In genomic region chr1:199020046-199020445, GRCh38 we compare ENCODE assay signal across 16 cellular contexts.
DNase-seq lines count a peak whose midpoint lies in the region; ATAC-seq and TF ChIP-seq lines count a peak whose summit lies in the region.
"Had no signal": no experiment of that assay in that cellular context is flagged by ENCODE, and none has a peak within 500 bp of the region (broad histone marks: within the 10 kb centered on the region; RNA-seq: fewer than 3 reads in every experiment).

No MANE protein-coding gene starts in this region.

- peaks cover 5% of the 10 kb centered on the region for H3K4me1 Mint-ChIP-seq in activated naive CD4-positive, alpha-beta T cell treated with anti-CD3 and anti-CD28 coated beads, Interleukin-2, amount 50 U/mL, for 24 hours
- peaks cover 7 to 8% of the 10 kb centered on the region in 2 donors for H3K4me1 Mint-ChIP-seq in stimulated activated naive B cell treated with anti-CD40 and anti-IgM and Interleukin-4, amounts not matched to agents 10 μg/mL and 1 μg/mL and 100 μg/mL, for 72 hours

- no peak for DNase-seq in activated naive CD4-positive, alpha-beta T cell (lab: John Stamatoyannopoulos, UW)
- DNase-seq in SK-N-MC (ENCODE audit: low read depth, low spot score), result no peak
- DNase-seq in vagina (ENCODE audit: extremely low spot score in 2 of 2), result no peak
- DNase-seq in stimulated activated naive B cell treated with anti-CD40 and anti-IgM and Interleukin-4, amounts not matched to agents 10 μg/mL and 1 μg/mL and 100 μg/mL, for 72 hours, result no peak
- DNase-seq in effector memory CD4-positive, alpha-beta T cell, result no peak
- DNase-seq: COR-L47, HFFc6, IMR-90, NCI-H1417 treated with DMSO at 0.1 percent for 48 hours, NCI-H1930, NCI-H2171, NCI-H446 had no signal

- no peak overlapping the region for H3K4me3 Mint-ChIP-seq in activated naive CD4-positive, alpha-beta T cell treated with anti-CD3 and anti-CD28 coated beads, Interleukin-2, amount 50 U/mL, for 24 hours
- H3K4me3 Mint-ChIP-seq in stimulated activated naive B cell treated with anti-CD40 and anti-IgM and Interleukin-4, amounts not matched to agents 10 μg/mL and 1 μg/mL and 100 μg/mL, for 72 hours, result no peak overlapping the region
- H3K4me3 Mint-ChIP-seq: HFFc6 had no signal

- H3K9me3 Mint-ChIP-seq in activated naive CD4-positive, alpha-beta T cell treated with anti-CD3 and anti-CD28 coated beads, Interleukin-2, amount 50 U/mL, for 24 hours, result no peaks in the 10 kb centered on the region
- peaks cover 0 to 3% of the 10 kb centered on the region in 2 donors for H3K9me3 Mint-ChIP-seq in stimulated activated naive B cell treated with anti-CD40 and anti-IgM and Interleukin-4, amounts not matched to agents 10 μg/mL and 1 μg/mL and 100 μg/mL, for 72 hours
- H3K9me3 Mint-ChIP-seq: HFFc6 had no signal

- intact Hi-C loops in vagina (cut with DNase I), result no loop called here

- no peak for TF ChIP-seq POLR2A in vagina (IDR thresholded peaks at IDR 0.05)

- H3K4me2 ChIP-seq in Loucy (ENCODE audit: low read depth, low read length, poor library complexity, severe bottlenecking), result peak overlapping the region; percentile 87

- no peaks in the 10 kb centered on the region for H3K9me3 ChIP-seq in Loucy (ENCODE audit: insufficient read depth, low read depth, low read length)
- H3K9me3 ChIP-seq in SK-N-MC (ENCODE audit: low read depth, low read length), result no peaks in the 10 kb centered on the region; the same call in 1 of the 2 replicates
- H3K9me3 ChIP-seq in vagina, result no peaks in the 10 kb centered on the region
- no peaks in the 10 kb centered on the region for H3K9me3 ChIP-seq in effector memory CD4-positive, alpha-beta T cell (ENCODE audit: control insufficient read depth, low read length)

- H3K9ac ChIP-seq in Loucy (ENCODE audit: low read depth, low read length, poor library complexity, severe bottlenecking) (peak overlapping the region; percentile 79), SK-N-MC (ENCODE audit: insufficient read length) (peak overlapping the region; percentile 7)

- H3K36me3 ChIP-seq in Loucy (ENCODE audit: insufficient read depth, low read length) (no peaks in the 10 kb centered on the region), SK-N-MC (ENCODE audit: insufficient read depth, low read length) (0 out of 2 replicates have a peak, but pooled peaks cover 3% of the 10 kb centered on the region), vagina (no peaks in the 10 kb centered on the region)
- no peaks in the 10 kb centered on the region for H3K36me3 ChIP-seq in effector memory CD4-positive, alpha-beta T cell (ENCODE audit: control insufficient read depth, insufficient read depth, low read length)

- no peaks in the 10 kb centered on the region for H3K36me3 Mint-ChIP-seq in activated naive CD4-positive, alpha-beta T cell treated with anti-CD3 and anti-CD28 coated beads, Interleukin-2, amount 50 U/mL, for 24 hours
- no peaks in the 10 kb centered on the region for H3K36me3 Mint-ChIP-seq in stimulated activated naive B cell treated with anti-CD40 and anti-IgM and Interleukin-4, amounts not matched to agents 10 μg/mL and 1 μg/mL and 100 μg/mL, for 72 hours

- H3K4me3 ChIP-seq in Loucy (ENCODE audit: low read length, poor library complexity, severe bottlenecking), result peak overlapping the region; percentile 66
- no peak overlapping the region for H3K4me3 ChIP-seq in SK-N-MC
- H3K4me3 ChIP-seq in vagina, result no peak overlapping the region
- H3K4me3 ChIP-seq in effector memory CD4-positive, alpha-beta T cell (ENCODE audit: insufficient read depth, low read depth, low read length, poor library complexity, severe bottlenecking), result no peak overlapping the region

- ATAC-seq in stimulated activated naive B cell treated with anti-CD40 and anti-IgM and Interleukin-4, amounts not matched to agents 10 μg/mL and 1 μg/mL and 100 μg/mL, for 72 hours (replicated peaks), result no peak
- ATAC-seq in HG03175 (IDR thresholded peaks at IDR 0.05; ENCODE audit: unreplicated experiment), result no peak
- ATAC-seq: Panc1 had no signal

- TF ChIP-seq CTCF in Loucy (conservative IDR thresholded peaks at IDR 0.05; ENCODE audit: low read length) (no peak), vagina (IDR thresholded peaks at IDR 0.05) (no peak)

- peaks cover 78% of the 10 kb centered on the region for H3K79me2 ChIP-seq in Loucy (ENCODE audit: insufficient read depth, low read length)

- peaks cover 6% of the 10 kb centered on the region for H3F3A ChIP-seq in Loucy (ENCODE audit: low read depth)

- H3K27me3 ChIP-seq in Loucy (ENCODE audit: insufficient read depth, low read length, poor library complexity, severe bottlenecking), result no peaks in the 10 kb centered on the region
- H3K27me3 ChIP-seq in vagina, result no peaks in the 10 kb centered on the region
- no peaks in the 10 kb centered on the region for H3K27me3 ChIP-seq in effector memory CD4-positive, alpha-beta T cell (replicated peaks; ENCODE audit: control insufficient read depth, insufficient read depth, low read length, poor library complexity, severe bottlenecking)

- H4K20me1 ChIP-seq in Loucy (ENCODE audit: insufficient read depth, low read length, poor library complexity, severe bottlenecking), result no peaks in the 10 kb centered on the region

- H3K27ac Mint-ChIP-seq in activated naive CD4-positive, alpha-beta T cell treated with anti-CD3 and anti-CD28 coated beads, Interleukin-2, amount 50 U/mL, for 24 hours, result peak overlapping the region; percentile 35
- H3K27ac Mint-ChIP-seq in stimulated activated naive B cell treated with anti-CD40 and anti-IgM and Interleukin-4, amounts not matched to agents 10 μg/mL and 1 μg/mL and 100 μg/mL, for 72 hours, result no peak overlapping the region
- H3K27ac Mint-ChIP-seq: HFFc6 had no signal

- no peaks in the 10 kb centered on the region for H3K9me2 ChIP-seq in Loucy (replicated peaks; ENCODE audit: low read depth, low read length)

- H3K27ac ChIP-seq in SK-N-MC, result peak overlapping the region; percentile 51; the same call in 1 of the 2 replicates
- H3K27ac ChIP-seq in vagina, result no peak overlapping the region
- H3K27ac ChIP-seq in effector memory CD4-positive, alpha-beta T cell (ENCODE audit: insufficient read depth, low read length, poor library complexity, severe bottlenecking), result no peak overlapping the region

- H2AFZ ChIP-seq in Loucy (ENCODE audit: low read length), result peak overlapping the region; percentile 11; the same call in 1 of the 2 replicates

- H3K27me3 Mint-ChIP-seq in activated naive CD4-positive, alpha-beta T cell treated with anti-CD3 and anti-CD28 coated beads, Interleukin-2, amount 50 U/mL, for 24 hours, result no peaks in the 10 kb centered on the region
- no peaks in the 10 kb centered on the region for H3K27me3 Mint-ChIP-seq in stimulated activated naive B cell treated with anti-CD40 and anti-IgM and Interleukin-4, amounts not matched to agents 10 μg/mL and 1 μg/mL and 100 μg/mL, for 72 hours

- H3K4me1 ChIP-seq in Loucy (ENCODE audit: insufficient read depth, low read length, poor library complexity, severe bottlenecking) (peaks cover 71% of the 10 kb centered on the region), vagina (no peaks in the 10 kb centered on the region)
- no peaks in the 10 kb centered on the region for H3K4me1 ChIP-seq in effector memory CD4-positive, alpha-beta T cell (ENCODE audit: control insufficient read depth, insufficient read depth, low read length, poor library complexity, severe bottlenecking)
